Comparison of ENCODE assay signal across 20 cellular contexts in the genomic region with DNA sequence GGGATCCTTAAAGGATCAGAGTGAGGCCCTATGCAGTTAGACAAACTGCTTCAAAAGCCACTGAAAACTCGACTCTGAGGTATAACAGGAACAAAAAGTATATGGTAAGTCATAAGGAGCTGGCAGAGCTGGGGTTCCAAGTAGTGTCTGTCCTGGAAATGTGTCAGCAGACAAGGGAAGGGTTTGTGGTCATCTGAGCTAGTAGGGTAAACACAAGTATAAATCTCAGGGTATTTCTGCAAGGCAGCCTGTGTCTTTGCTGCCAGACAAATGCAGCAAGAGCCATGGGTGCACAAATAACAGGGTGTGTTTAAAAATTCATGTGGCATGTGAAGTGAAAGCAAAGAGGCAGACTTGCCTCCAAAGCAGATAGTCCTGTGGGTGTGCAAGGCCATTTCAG.
"Had no signal": no experiment of that assay in that cellular context is flagged by ENCODE, and none has a peak within 500 bp of the region (broad histone marks: within the 10 kb centered on the region; RNA-seq: fewer than 3 reads in every experiment).

No MANE protein-coding gene starts in this region.

- H3K27ac Mint-ChIP-seq: activated CD4-positive, alpha-beta T cell treated with anti-CD3 and anti-CD28 coated beads, Interleukin-2, amount 10 ng/mL, durations not matched to agents 24 days and 14 days; activated CD8-positive, alpha-beta T cell treated with anti-CD3 and anti-CD28 coated beads, Interleukin-2, amount 10 ng/mL, durations not matched to agents 7 days and 5 days; activated naive CD4-positive, alpha-beta T cell treated with anti-CD3 and anti-CD28 coated beads for 36 hours; activated T-cell treated with anti-CD3 and anti-CD28 coated beads, Interleukin-2, amount 50 U/mL, for 24 hours; naive B cell had no signal

- H3K27me3 ChIP-seq: foreskin keratinocyte, thyroid gland had no signal

- H3K4me3 ChIP-seq: lower lobe of right lung, psoas muscle, thyroid gland had no signal

- H3K9me3 ChIP-seq: lower lobe of right lung, thyroid gland had no signal

- H3K36me3 ChIP-seq: lower lobe of right lung, thyroid gland had no signal

- H3K27me3 Mint-ChIP-seq: activated CD4-positive, alpha-beta T cell treated with anti-CD3 and anti-CD28 coated beads, Interleukin-2, amount 10 ng/mL, durations not matched to agents 24 days and 14 days; activated T-cell treated with anti-CD3 and anti-CD28 coated beads, Interleukin-2, amount 50 U/mL, for 24 hours; naive B cell had no signal

- H3K36me3 Mint-ChIP-seq: naive B cell had no signal

- H3K4me1 ChIP-seq: foreskin keratinocyte, lower lobe of right lung, psoas muscle had no signal

- H3K27ac ChIP-seq: foreskin keratinocyte, lower lobe of right lung, psoas muscle, thyroid gland had no signal

- H3K9me3 Mint-ChIP-seq: activated CD4-positive, alpha-beta T cell treated with anti-CD3 and anti-CD28 coated beads, Interleukin-2, amount 10 ng/mL, durations not matched to agents 24 days and 14 days had no signal

- H3K4me1 Mint-ChIP-seq: activated CD4-positive, alpha-beta T cell treated with anti-CD3 and anti-CD28 coated beads, Interleukin-2, amount 10 ng/mL, durations not matched to agents 24 days and 14 days; naive B cell; neural crest cell had no signal

- ATAC-seq: activated CD8-positive, alpha-beta T cell treated with anti-CD3 and anti-CD28 coated beads, Interleukin-2, amount 10 ng/mL, durations not matched to agents 7 days and 5 days; esophagus mucosa; foreskin keratinocyte; left colon; lower lobe of right lung; psoas muscle; sciatic nerve had no signal

- H3K4me3 Mint-ChIP-seq: activated CD4-positive, alpha-beta T cell treated with anti-CD3 and anti-CD28 coated beads, Interleukin-2, amount 10 ng/mL, durations not matched to agents 24 days and 14 days; activated CD8-positive, alpha-beta T cell treated with anti-CD3 and anti-CD28 coated beads, Interleukin-2, amount 10 ng/mL, durations not matched to agents 7 days and 5 days; activated naive CD4-positive, alpha-beta T cell treated with anti-CD3 and anti-CD28 coated beads for 36 hours; activated T-cell treated with anti-CD3 and anti-CD28 coated beads, Interleukin-2, amount 50 U/mL, for 24 hours; naive B cell; neural crest cell had no signal

- DNase-seq: activated CD4-positive, alpha-beta T cell treated with anti-CD3 and anti-CD28 coated beads, Interleukin-2, amount 10 ng/mL, durations not matched to agents 24 days and 14 days; activated CD8-positive, alpha-beta T cell treated with anti-CD3 and anti-CD28 coated beads, Interleukin-2, amount 10 ng/mL, durations not matched to agents 7 days and 5 days; activated naive CD4-positive, alpha-beta T cell treated with anti-CD3 and anti-CD28 coated beads for 36 hours; activated T-cell treated with anti-CD3 and anti-CD28 coated beads, Interleukin-2, amount 50 U/mL, for 24 hours; anterior cingulate cortex; cortex of kidney; foreskin keratinocyte; glutamatergic neuron; hippocampal formation; islet precursor cell; left colon; lower lobe of right lung; naive B cell; psoas muscle; stimulated activated naive CD4-positive, alpha-beta T cell; T1000; thyroid gland had no signal
